In genomic region chr3:17742092-17742836, GRCh38 we compare ENCODE assay signal across 8 cellular contexts. TPM values are rescaled to one million over a fixed set of nuclear protein-coding genes. Genes with fewer than 3 reads are reported as not detected.
DNase-seq lines count a peak whose midpoint lies in the region; ATAC-seq and TF ChIP-seq lines count a peak whose summit lies in the region.

TBC1D5 (minus strand) TSS chr3:17742631; CDS start chr3:17508570, 234,061 bp downstream.

- no peaks in the 10 kb centered on the region for H3K9me3 ChIP-seq in upper lobe of right lung

- peak; percentile 94 for DNase-seq in GM10266 (ENCODE audit: extremely low spot score)
- peak; percentile 94 for DNase-seq in NCI-H1092 (lab: John Stamatoyannopoulos, UW)
- DNase-seq in SW 1271 (lab: John Stamatoyannopoulos, UW): peak; percentile 76 to 97
- peak; percentile 81 for DNase-seq in activated naive CD8-positive, alpha-beta T cell treated with anti-CD3 and anti-CD28 coated beads, Interleukin-2, amount 50 U/mL, for 16 hours (ENCODE audit: low read depth, low spot score)
- DNase-seq in cardiac septum (ENCODE audit: low spot score): peak; percentile 97
- peak; percentile 52 to 99 (median 79) for DNase-seq in posterior cingulate gyrus
- DNase-seq in upper lobe of right lung: peak; percentile 99

- ATAC-seq in HG02588 (IDR thresholded peaks at IDR 0.05; ENCODE audit: unreplicated experiment) (peak; percentile 81), upper lobe of right lung (peak; percentile 95)

- no peaks in the 10 kb centered on the region for H3K27me3 ChIP-seq in upper lobe of right lung

- peak within 1 kb of the TSS; percentile 98 for H3K27ac ChIP-seq in upper lobe of right lung

- TF ChIP-seq CTCF in GM10266 (IDR thresholded peaks at IDR 0.05; ENCODE audit: control insufficient read depth, insufficient read depth, low read depth, missing control alignments): no peak
- TF ChIP-seq CTCF in upper lobe of right lung (IDR thresholded peaks at IDR 0.05): no peak

- intact Hi-C loops in cardiac septum (cut with DNase I) (loop anchor here (10.0 kb wide), 1 partner anchor 187 kb away; no protein-coding TSS in a partner anchor), posterior cingulate gyrus (cut with DNase I) (loop anchor here (2.0 to 5.0 kb wide), 2 partner anchors 95 to 99 kb away; no protein-coding TSS in a partner anchor), upper lobe of right lung (cut with DNase I) (no loop called here)

- H3K4me3 ChIP-seq in upper lobe of right lung: peak within 1 kb of the TSS; percentile 94

- H3K4me1 ChIP-seq in upper lobe of right lung: peaks cover 31% of the 10 kb centered on the region

- no peaks in the 10 kb centered on the region for H3K36me3 ChIP-seq in upper lobe of right lung

RNA-seq across cellular contexts. Expression of gene TBC1D5, which starts in this region (rescaled TPM):
- total RNA-seq in cardiac septum: 25.9 TPM
- total RNA-seq in upper lobe of right lung: 74.6 TPM

Comparison
In these comparisons a context has a peak if more than half of its experiments do, and no peak if none do; other contexts are left out.
1. Peak in every context shown above with its lines: DNase-seq, ATAC-seq, H3K4me3 ChIP-seq and H3K27ac ChIP-seq.